In the genomic region with DNA sequence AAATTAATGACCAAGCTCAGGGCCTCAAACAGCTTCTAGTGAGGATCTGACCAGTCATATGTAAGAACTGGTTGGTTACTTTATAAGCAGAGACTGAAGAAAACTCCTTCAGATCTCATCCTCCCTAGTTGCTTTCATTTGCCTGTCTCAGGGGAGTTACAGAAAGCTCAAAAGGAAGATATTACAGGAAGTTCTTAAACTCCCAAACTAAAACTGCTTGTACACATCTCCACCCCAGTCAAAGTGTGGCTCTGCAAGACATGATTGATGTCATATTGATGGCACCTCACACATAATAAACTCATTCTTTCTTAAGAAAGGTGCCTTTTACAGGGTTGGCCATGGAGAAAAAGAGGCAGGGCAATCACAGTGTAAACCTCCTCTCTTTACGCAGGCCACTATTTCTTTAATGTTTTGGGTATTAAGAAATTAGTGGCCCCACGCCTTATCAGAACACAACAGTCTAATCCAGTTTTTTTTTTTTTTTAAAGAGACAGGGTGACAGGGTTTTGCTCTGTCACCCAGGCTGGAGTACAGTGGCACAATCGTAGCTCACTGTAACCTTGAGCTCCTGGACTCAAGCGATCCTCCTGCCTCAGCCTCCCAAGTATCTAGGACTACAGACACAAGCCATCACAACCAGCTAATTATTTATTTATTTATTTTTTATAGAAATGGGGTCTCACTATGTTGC, we compare ENCODE assay signal across 8 cellular contexts.
DNase-seq lines count a peak whose midpoint lies in the region; ATAC-seq, FAIRE-seq and TF ChIP-seq lines count a peak whose summit lies in the region.

No MANE protein-coding gene starts in this region.

- no peaks in the 10 kb centered on the region for H3K27me3 ChIP-seq in astrocyte (ENCODE audit: insufficient read depth, low read length)

- 60 to 66% methylated on average over 4 of the region's 4 CpGs for WGBS in lower leg skin, 2 donors

- H3K9me3 ChIP-seq in astrocyte (ENCODE audit: insufficient read depth, low read depth, low read length), result no peaks in the 10 kb centered on the region

- H3K4me3 ChIP-seq in astrocyte (ENCODE audit: insufficient read depth, low read depth, low read length) (no peak overlapping the region), lower leg skin (ENCODE audit: low read depth, poor library complexity, severe bottlenecking) (no peak overlapping the region)

- peak; percentile 84 for ATAC-seq in GM19467 (IDR thresholded peaks at IDR 0.05; ENCODE audit: unreplicated experiment)
- ATAC-seq in HG03565 (IDR thresholded peaks at IDR 0.05; ENCODE audit: unreplicated experiment), result peak; percentile 66

- no peaks in the 10 kb centered on the region for H3K36me3 ChIP-seq in astrocyte (ENCODE audit: insufficient read depth, low read length)

- H3K27me3 Mint-ChIP-seq in astrocyte (ENCODE audit: low read depth, unreplicated experiment) (no peaks in the 10 kb centered on the region), osteocyte (ENCODE audit: unreplicated experiment) (no peaks in the 10 kb centered on the region)

- H3K27ac ChIP-seq in astrocyte (ENCODE audit: low read depth, low read length), result peak overlapping the region; percentile 64

- H3K9ac ChIP-seq in astrocyte (ENCODE audit: low read length), result no peak overlapping the region

- H3K4me1 Mint-ChIP-seq in astrocyte (ENCODE audit: low read depth, unreplicated experiment) (peaks cover 24% of the 10 kb centered on the region), osteocyte (ENCODE audit: unreplicated experiment) (peaks cover 35% of the 10 kb centered on the region)

- H3K4me2 ChIP-seq in astrocyte (ENCODE audit: low read length), result peak overlapping the region; percentile 61

- H3K4me3 Mint-ChIP-seq in astrocyte (ENCODE audit: unreplicated experiment) (no peak overlapping the region), osteocyte (ENCODE audit: unreplicated experiment) (no peak overlapping the region)

- no peaks in the 10 kb centered on the region for H3K79me2 ChIP-seq in astrocyte (ENCODE audit: insufficient read depth, low read length)

- intact Hi-C loops in lower leg skin (cut with DNase I; ENCODE audit: low total_unique reads), result no loop called here

- H4K20me1 ChIP-seq in astrocyte (ENCODE audit: insufficient read depth, low read length), result no peaks in the 10 kb centered on the region

- TF ChIP-seq CTCF in astrocyte (IDR thresholded peaks at IDR 0.05; ENCODE audit: insufficient read depth, low read depth, low read length), result no peak
- no peak for TF ChIP-seq CTCF in osteocyte (IDR thresholded peaks at IDR 0.05)
- no peak for TF ChIP-seq CTCF in lower leg skin (IDR thresholded peaks at IDR 0.05)

- peak overlapping the region; percentile 8 for H3K27ac Mint-ChIP-seq in astrocyte (ENCODE audit: unreplicated experiment)
- H3K27ac Mint-ChIP-seq in osteocyte (ENCODE audit: unreplicated experiment), result peak overlapping the region; percentile 94

- H3K9me3 Mint-ChIP-seq in astrocyte (ENCODE audit: unreplicated experiment), result no peaks in the 10 kb centered on the region
- no peaks in the 10 kb centered on the region for H3K9me3 Mint-ChIP-seq in osteocyte (ENCODE audit: unreplicated experiment)

- DNase-seq in CD1c-positive myeloid dendritic cell (ENCODE audit: extremely low spot score) (peak; percentile 33), astrocyte (ENCODE audit: low read depth) (no peak), osteocyte (ENCODE audit: extremely low spot score, unreplicated experiment) (no peak), NCI-H1417 (lab: John Stamatoyannopoulos, UW) (no peak), lower leg skin (ENCODE audit: low spot score in 2 of 2) (no peak)
- DNase-seq in activated CD4-positive, alpha-beta T cell treated with anti-CD3 and anti-CD28 coated beads for 4 hours, result no peak

- H2AFZ ChIP-seq in astrocyte (ENCODE audit: low read depth, low read length), result no peak overlapping the region

- FAIRE-seq in astrocyte (lab: Jason Lieb, UNC), result no peak

- H3K4me1 ChIP-seq in astrocyte (ENCODE audit: insufficient read depth, low read length), result peaks cover 35% of the 10 kb centered on the region

- peaks cover 7% of the 10 kb centered on the region for H3K36me3 Mint-ChIP-seq in astrocyte (ENCODE audit: low read depth, unreplicated experiment)
- peaks cover 13% of the 10 kb centered on the region for H3K36me3 Mint-ChIP-seq in osteocyte (ENCODE audit: unreplicated experiment)

- no peak for TF ChIP-seq POLR2A in lower leg skin (IDR thresholded peaks at IDR 0.05)
